26 cellular contexts compared by ENCODE assay signal in the genomic region with DNA sequence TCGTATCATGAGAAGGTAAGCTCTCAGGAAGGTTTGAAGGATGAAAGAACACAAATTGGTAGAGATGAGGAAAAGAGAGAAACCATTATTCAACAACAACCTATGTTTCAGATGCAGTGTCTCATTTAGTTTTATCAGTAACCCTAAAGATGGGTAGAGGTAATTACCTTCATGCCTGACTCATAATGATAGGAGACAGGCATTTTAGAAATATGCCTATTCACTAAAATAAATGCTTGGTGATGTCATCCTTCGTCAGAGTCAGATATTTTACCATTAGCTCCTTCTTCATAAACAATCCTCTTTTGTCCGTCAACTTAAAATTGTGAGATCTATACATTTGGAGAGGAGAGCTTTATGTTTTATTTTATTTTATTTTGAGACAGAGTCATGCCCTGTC. TPM values are rescaled to one million over a fixed set of nuclear protein-coding genes. Genes with fewer than 3 reads are reported as not detected.
DNase-seq lines count a peak whose midpoint lies in the region; ATAC-seq and TF ChIP-seq lines count a peak whose summit lies in the region.
"Had no signal": no experiment of that assay in that cellular context is flagged by ENCODE, and none has a peak within 500 bp of the region (broad histone marks: within the 10 kb centered on the region; RNA-seq: fewer than 3 reads in every experiment).

No MANE protein-coding gene starts in this region.

- H4K20me1 ChIP-seq in hepatocyte (ENCODE audit: insufficient read depth, poor library complexity, severe bottlenecking), result no peaks in the 10 kb centered on the region

- no peaks in the 10 kb centered on the region for H3K79me2 ChIP-seq in hepatocyte

- H3K9me3 ChIP-seq in heart left ventricle, result no peaks in the 10 kb centered on the region
- H3K9me3 ChIP-seq in hepatocyte (ENCODE audit: low read depth), result no peaks in the 10 kb centered on the region
- H3K9me3 ChIP-seq in uterus, result no peaks in the 10 kb centered on the region

- WGBS in heart left ventricle, 4 donors, result 84 to 87% (median 85%) methylated on average over 3 of the region's 3 CpGs
- 89% methylated on average over 3 of the region's 3 CpGs for WGBS in hepatocyte (ENCODE audit: low lambda C conversion rate, missing lambda C conversion rate)

- H3K36me3 ChIP-seq in heart left ventricle, result no peaks in the 10 kb centered on the region
- no peaks in the 10 kb centered on the region for H3K36me3 ChIP-seq in hepatocyte (replicated peaks; ENCODE audit: insufficient read depth, low read depth)
- no peaks in the 10 kb centered on the region for H3K36me3 ChIP-seq in uterus

- no peaks in the 10 kb centered on the region for H3K27me3 ChIP-seq in heart left ventricle
- H3K27me3 ChIP-seq in hepatocyte, result no peaks in the 10 kb centered on the region
- H3K27me3 ChIP-seq in uterus, result no peaks in the 10 kb centered on the region

- H3K4me3 ChIP-seq in heart left ventricle (no peak overlapping the region), hepatocyte (no peak overlapping the region), uterus (no peak overlapping the region)
- H3K4me3 ChIP-seq: GM23338 had no signal

- H3K27ac ChIP-seq in heart left ventricle (peak overlapping the region in 8 of 12 donors; percentile 17 to 84 (median 51)), hepatocyte (peak overlapping the region; percentile 21), uterus (peak overlapping the region; percentile 18)
- H3K27ac ChIP-seq: C4-2B, HL-60, KMS-11, RWPE1 had no signal

- TF ChIP-seq CTCF in heart left ventricle (IDR thresholded peaks at IDR 0.05), result no peak
- no peak for TF ChIP-seq CTCF in hepatocyte (IDR thresholded peaks at IDR 0.05; ENCODE audit: poor library complexity)
- TF ChIP-seq CTCF in uterus (IDR thresholded peaks at IDR 0.05), result no peak

- DNase-seq in heart left ventricle (no peak), Right ventricle myocardium inferior (ENCODE audit: missing footprints) (no peak), M059J (ENCODE audit: low read depth) (peak; percentile 25), hepatocyte (ENCODE audit: low spot score) (no peak), uterus (no peak), H4 (ENCODE audit: low spot score) (no peak), nucleus accumbens (lab: John Stamatoyannopoulos, UW) (no peak)
- DNase-seq: AML-193; CD8-positive, alpha-beta memory T cell; GDM1; HCEC 1CT; MV-4-11; NCI-H1105 treated with DMSO at 0.1 percent for 48 hours; NCI-H2081; NCI-H2171; NCI-H345; NCI-H524; NCI-H774; NK-92 treated with Interleukin-12 subunit alpha and Interleukin-12 subunit beta, amount 100 ng/mL, for 24 hours; SIG-M5 had no signal

- no peak overlapping the region for H3K4me2 ChIP-seq in hepatocyte
- H3K4me2 ChIP-seq: GM23338, KMS-11 had no signal

- no peak for ATAC-seq in heart left ventricle
- ATAC-seq in Right ventricle myocardium inferior, result no peak
- ATAC-seq: GM23338 had no signal

- no peaks in the 10 kb centered on the region for H3K9me2 ChIP-seq in hepatocyte (replicated peaks; ENCODE audit: insufficient read depth)

- peaks cover 0 to 17% (median 2%) of the 10 kb centered on the region in 12 donors for H3K4me1 ChIP-seq in heart left ventricle
- H3K4me1 ChIP-seq in hepatocyte (ENCODE audit: insufficient read depth), result peaks cover 5% of the 10 kb centered on the region
- H3K4me1 ChIP-seq in uterus, result peaks cover 0 to 5% of the 10 kb centered on the region in 2 donors

- H2AFZ ChIP-seq in hepatocyte, result no peak overlapping the region
- H2AFZ ChIP-seq: GM23338 had no signal

- no peak for TF ChIP-seq POLR2A in heart left ventricle (IDR thresholded peaks at IDR 0.05)
- TF ChIP-seq POLR2A in uterus (IDR thresholded peaks at IDR 0.05), result no peak

- intact Hi-C loops in heart left ventricle (cut with DNase I), result loop anchor here in 4 of 10 donors (5.0 to 10.0 kb wide), 5 partner anchors 68 to 1690 kb away; partner anchors contain the start of genes INPP4B (in 2 of the 4) and ZNF330 (in 1 of the 4)
- intact Hi-C loops in Right ventricle myocardium inferior (cut with DNase I), result loop anchor here (5.0 to 10.0 kb wide), 3 partner anchors 68 to 1690 kb away; partner anchors contain the start of genes INPP4B and ZNF330
- intact Hi-C loops in uterus (cut with DNase I; ENCODE audit: low total_unique reads), result no loop called here

RNA-seq across cellular contexts. Expression of gene RNF150, which starts 21.5 kb away (rescaled TPM):
- total RNA-seq in heart left ventricle (100 to 1,000 TPM in 3 of 9 donors, 10 to 100 TPM in 6; 52.0 to 146 (median 73.3) TPM), Right ventricle myocardium inferior (56.1 TPM), hepatocyte (8.1 and 9.2 TPM in 2 replicates), uterus (10 to 100 TPM in 3 of 4 donors, 1 to 10 TPM in 1; 9.7 to 58.2 (median 36.6) TPM)
- polyA plus RNA-seq in heart left ventricle (10 to 100 TPM; 11.9 to 55.9 TPM), hepatocyte (2.4 and 4.2 TPM in 2 replicates)
- total RNA-seq in M059J (2014; rRNA removed; shearing (Covaris generic)), result 1.8 and 4.0 TPM in 2 replicates
- 2.4 and 3.1 TPM in 2 replicates for total RNA-seq in H4 (2014; rRNA removed; shearing (Covaris generic))
- total RNA-seq: CD8-positive, alpha-beta memory T cell; HT-29 had no signal
- polyA plus RNA-seq: CD8-positive, alpha-beta memory T cell had no signal
